Comparison of ENCODE assay signal across 16 cellular contexts in genomic region chr19:47549341-47549768, GRCh38. TPM values are rescaled to one million over a fixed set of nuclear protein-coding genes. Genes with fewer than 3 reads are reported as not detected.
A peak's percentile ranks its signal among the peaks of the same experiment; 100 is the strongest.
DNase-seq lines count a peak whose midpoint lies in the region; ATAC-seq, FAIRE-seq and TF ChIP-seq lines count a peak whose summit lies in the region.
"Had no signal": no experiment of that assay in that cellular context is flagged by ENCODE, and none has a peak within 500 bp of the region (broad histone marks: within the 10 kb centered on the region; RNA-seq: fewer than 3 reads in every experiment).

No MANE protein-coding gene starts in this region.

- no peak overlapping the region; the same call in 1 of the 2 replicates for H3K4me2 ChIP-seq in HepG2 (ENCODE audit: low read depth, low read length)

- no peak for TF ChIP-seq EP300 in HepG2 (IDR thresholded peaks at IDR 0.05; ENCODE audit: low read depth in 2 of 2, low read length in 2 of 2)
- TF ChIP-seq EP300 in HepG2 (CRISPR knock-in tag; IDR thresholded peaks at IDR 0.05; ENCODE audit: borderline replicate concordance): no peak

- ATAC-seq in HepG2 (peak; percentile 28; the same call in 1 of the 3 replicates), right lobe of liver (no peak), left lung (peak; percentile 91), upper lobe of right lung (peak; percentile 93), HG03460 (IDR thresholded peaks at IDR 0.05; ENCODE audit: unreplicated experiment) (no peak)
- ATAC-seq: Right ventricle myocardium inferior, SK-N-SH treated with all-trans-retinoic acid at 6 μM for 48 hours had no signal

- no peak overlapping the region for H3K4me3 ChIP-seq in HepG2 (replicated peaks in 1 of 3; ENCODE audit: insufficient read depth in 1 of 3, low read depth in 2 of 3, low read length in 3 of 3)
- no peak overlapping the region for H3K4me3 ChIP-seq in right lobe of liver
- no peak overlapping the region for H3K4me3 ChIP-seq in left lung
- H3K4me3 ChIP-seq in upper lobe of right lung: no peak overlapping the region
- H3K4me3 ChIP-seq: HAP-1 had no signal

- intact Hi-C loops in HepG2 (cut with micrococcal nuclease; ENCODE audit: unreplicated experiment) (no loop called here), right lobe of liver (cut with DNase I) (no loop called here), left lung (cut with DNase I) (no loop called here), upper lobe of right lung (cut with DNase I) (no loop called here)

- no TSS peak for BruUV-seq in HepG2 (replicated peaks; lab: Mats Ljungman, UMichigan)

- H3K4me1 ChIP-seq in HepG2 (ENCODE audit: insufficient read depth, low read length) (peaks cover 8% of the 10 kb centered on the region), right lobe of liver (peaks cover 0 to 7% (median 0%) of the 10 kb centered on the region in 4 donors), left lung (peaks cover 5 to 7% of the 10 kb centered on the region in 2 donors), upper lobe of right lung (peaks cover 4% of the 10 kb centered on the region)
- H3K4me1 ChIP-seq: HAP-1 had no signal

- TF ChIP-seq POLR2A in HepG2 (IDR thresholded peaks at IDR 0.05; ENCODE audit: insufficient read depth in 1 of 2, low read depth in 2 of 2, low read length in 2 of 2) (no peak), right lobe of liver (IDR thresholded peaks at IDR 0.05) (no peak)

- POLR2A ChIA-PET in HepG2 (lab: Yijun Ruan, JAX): no interaction called here

- no peaks in the 10 kb centered on the region for H3K9me3 ChIP-seq in HepG2 (ENCODE audit: low read length)
- H3K9me3 ChIP-seq in right lobe of liver: no peaks in the 10 kb centered on the region
- H3K9me3 ChIP-seq in left lung: no peaks in the 10 kb centered on the region
- H3K9me3 ChIP-seq in upper lobe of right lung: no peaks in the 10 kb centered on the region
- H3K9me3 ChIP-seq: HAP-1 had no signal

- H2AFZ ChIP-seq in HepG2 (ENCODE audit: low read length): no peak overlapping the region

- H3K36me3 ChIP-seq in HepG2 (replicated peaks in 1 of 2; ENCODE audit: control insufficient read depth in 1 of 2, insufficient read depth in 2 of 2, low read length in 2 of 2) (no peaks in the 10 kb centered on the region), right lobe of liver (no peaks in the 10 kb centered on the region), left lung (no peaks in the 10 kb centered on the region), upper lobe of right lung (no peaks in the 10 kb centered on the region)
- H3K36me3 ChIP-seq: HAP-1 had no signal

- FAIRE-seq in HepG2 (lab: Jason Lieb, UNC): no peak

- H3K79me2 ChIP-seq in HepG2 (ENCODE audit: insufficient read depth, low read length): no peaks in the 10 kb centered on the region

- in situ Hi-C loops in HepG2 (cut with HindIII; ENCODE audit: extremely low pct_ligation_motif_present, low pct_unique_long_range_greater_than_20kb): no loop called here

- H3K27me3 ChIP-seq in HepG2 (ENCODE audit: control insufficient read depth in 1 of 2, insufficient read depth in 2 of 2, low read length in 2 of 2): peaks cover 0 to 10% of the 10 kb centered on the region in 2 experiments; a peak in 2 of 5 replicates
- peaks cover 0 to 6% of the 10 kb centered on the region in 2 donors for H3K27me3 ChIP-seq in right lobe of liver
- H3K27me3 ChIP-seq in left lung: peaks cover 15 to 32% of the 10 kb centered on the region in 2 donors
- H3K27me3 ChIP-seq in upper lobe of right lung: peaks cover 16% of the 10 kb centered on the region

- DNase-seq in HepG2 (ENCODE audit: low spot score) (no peak), right lobe of liver (no peak), NCI-H510A (lab: John Stamatoyannopoulos, UW) (peak; percentile 14), left lung (peak; percentile 32 to 64), upper lobe of right lung (peak; percentile 78), CD1c-positive myeloid dendritic cell (ENCODE audit: extremely low spot score) (no peak), SK-N-DZ (ENCODE audit: low spot score) (no peak)
- DNase-seq: AML-193; CD4-positive, alpha-beta T cell; NCI-H1436; NCI-H526 had no signal

- CTCF ChIA-PET in HepG2 (lab: Yijun Ruan, JAX; ENCODE audit: low intra/inter-chr PET ratio, low total read pairs): no interaction called here

- H3K27ac ChIP-seq in HepG2 (ENCODE audit: extremely low read length, insufficient read depth, low read length) (no peak overlapping the region), right lobe of liver (no peak overlapping the region), left lung (peak overlapping the region; percentile 7 to 39), upper lobe of right lung (peak overlapping the region; percentile 30)

- H4K20me1 ChIP-seq in HepG2 (ENCODE audit: insufficient read depth, low read length): no peaks in the 10 kb centered on the region

- WGBS in HepG2 (ENCODE audit: low lambda C conversion rate): 2% methylated on average over 6 of the region's 10 CpGs
- 51% methylated on average over 5 of the region's 10 CpGs for WGBS in right lobe of liver (ENCODE audit: insufficient coverage, low coverage, low lambda C conversion rate, missing lambda C conversion rate)

- H3K9ac ChIP-seq in HepG2 (ENCODE audit: insufficient read depth, low read depth, low read length): no peak overlapping the region

- no peak for TF ChIP-seq RAD21 in HepG2 (CRISPR knock-in tag; IDR thresholded peaks at IDR 0.05)

- no peak for TF ChIP-seq CTCF in HepG2 (CRISPR knock-in tag; IDR thresholded peaks at IDR 0.05)
- TF ChIP-seq CTCF in right lobe of liver (IDR thresholded peaks at IDR 0.05): no peak
- no peak for TF ChIP-seq CTCF in left lung (IDR thresholded peaks at IDR 0.05)
- TF ChIP-seq CTCF in upper lobe of right lung (IDR thresholded peaks at IDR 0.05): no peak

RNA-seq across cellular contexts. Expression of gene ZNF541, which starts 23.6 kb away (rescaled TPM):
- total RNA-seq in HepG2 (2016; rRNA removed; fragmentation: Illumina TruSeq; extraction: Trizol) (0.04 TPM in 1 of 2 replicates, not detected in the other), right lobe of liver (under 1 TPM in 4 of 6 experiments, not detected in 2; 0.12 to 0.25 (median 0.17) TPM), left lung (under 1 TPM; 0.37 to 0.50 TPM), upper lobe of right lung (0.26 TPM)
- total RNA-seq in HepG2 (2016; cell fraction: cytosol; rRNA removed; fragmentation: Illumina TruSeq; extraction: Trizol; ENCODE audit: low read depth): not detected in 2 replicates
- total RNA-seq in HepG2 (2016; cell fraction: insoluble cytoplasmic fraction; rRNA removed; fragmentation: Illumina TruSeq; extraction: Trizol): not detected in 2 replicates
- total RNA-seq in HepG2 (2016; cell fraction: membrane; rRNA removed; fragmentation: Illumina TruSeq; extraction: Trizol): 0.09 TPM in 1 of 2 replicates, not detected in the other
- total RNA-seq in HepG2 (2016; cell fraction: nucleus; rRNA removed; fragmentation: Illumina TruSeq; extraction: Trizol): not detected in 2 replicates
- 0.03 and 0.08 TPM in 2 replicates for polyA plus RNA-seq in HepG2 (2011; rRNA removed)
- polyA plus RNA-seq in HepG2 (2011; cell fraction: cytosol; rRNA removed): 0.07 and 0.08 TPM in 2 replicates
- not detected in 2 replicates for polyA plus RNA-seq in HepG2 (2011; cell fraction: nucleus; rRNA removed)
- 0.17 TPM in 1 of 2 replicates, not detected in the other for polyA plus RNA-seq in HepG2 (2012)
- polyA plus RNA-seq in HepG2 (2016; cell fraction: cytosol; fragmentation: Illumina TruSeq; extraction: Trizol; ENCODE audit: low read depth): 0.05 TPM in 1 of 2 replicates, not detected in the other
- not detected in 2 replicates for polyA plus RNA-seq in HepG2 (2016; cell fraction: insoluble cytoplasmic fraction; fragmentation: Illumina TruSeq; extraction: Trizol; ENCODE audit: low read depth)
- polyA plus RNA-seq in HepG2 (2016; cell fraction: membrane; fragmentation: Illumina TruSeq; extraction: Trizol; ENCODE audit: low read depth): not detected in 2 replicates
- polyA plus RNA-seq in HepG2 (2016; cell fraction: nucleus; fragmentation: Illumina TruSeq; extraction: Trizol; ENCODE audit: insufficient read depth, low read depth): not detected in 2 replicates
- polyA minus RNA-seq in HepG2 (2011; rRNA and poly(A)+ RNA removed; ENCODE audit: low replicate concordance): not detected in 2 replicates
- polyA minus RNA-seq in HepG2 (2011; cell fraction: cytosol; rRNA and poly(A)+ RNA removed): not detected in 2 replicates
- polyA minus RNA-seq in HepG2 (2011; cell fraction: nucleus; rRNA and poly(A)+ RNA removed): not detected in 2 replicates
- polyA plus RNA-seq in SK-N-DZ (2014; cell fraction: cytosol; rRNA removed): 0.05 TPM in 1 of 2 replicates, not detected in the other
- not detected in 2 replicates for polyA plus RNA-seq in SK-N-DZ (2014; cell fraction: nucleus; rRNA removed)
- total RNA-seq: HT-29 had no signal

RNA-seq across cellular contexts. Expression of gene NAPA, which starts 34.5 kb away (rescaled TPM):
- total RNA-seq in HepG2 (2016; rRNA removed; fragmentation: Illumina TruSeq; extraction: Trizol) (32.6 and 36.5 TPM in 2 replicates), right lobe of liver (100 to 1,000 TPM in 2 of 6 experiments, 10 to 100 TPM in 4; 83.0 to 179 (median 96.0) TPM), left lung (100 to 1,000 TPM; 106 to 118 TPM), upper lobe of right lung (134 TPM)
- 10.7 and 16.6 TPM in 2 replicates for total RNA-seq in HepG2 (2016; cell fraction: cytosol; rRNA removed; fragmentation: Illumina TruSeq; extraction: Trizol; ENCODE audit: low read depth)
- total RNA-seq in HepG2 (2016; cell fraction: insoluble cytoplasmic fraction; rRNA removed; fragmentation: Illumina TruSeq; extraction: Trizol): 32.5 and 33.2 TPM in 2 replicates
- total RNA-seq in HepG2 (2016; cell fraction: membrane; rRNA removed; fragmentation: Illumina TruSeq; extraction: Trizol): 17.7 and 25.0 TPM in 2 replicates
- 19.1 and 19.4 TPM in 2 replicates for total RNA-seq in HepG2 (2016; cell fraction: nucleus; rRNA removed; fragmentation: Illumina TruSeq; extraction: Trizol)
- polyA plus RNA-seq in HepG2 (2011; rRNA removed): 65.9 and 74.4 TPM in 2 replicates
- polyA plus RNA-seq in HepG2 (2011; cell fraction: cytosol; rRNA removed): 50.7 and 64.2 TPM in 2 replicates
- polyA plus RNA-seq in HepG2 (2011; cell fraction: nucleus; rRNA removed): 64.5 and 68.0 TPM in 2 replicates
- 39.7 and 50.3 TPM in 2 replicates for polyA plus RNA-seq in HepG2 (2012)
- polyA plus RNA-seq in HepG2 (2016; cell fraction: cytosol; fragmentation: Illumina TruSeq; extraction: Trizol; ENCODE audit: low read depth): 18.1 and 25.6 TPM in 2 replicates
- polyA plus RNA-seq in HepG2 (2016; cell fraction: insoluble cytoplasmic fraction; fragmentation: Illumina TruSeq; extraction: Trizol; ENCODE audit: low read depth): 52.2 and 60.3 TPM in 2 replicates
- 32.1 and 34.6 TPM in 2 replicates for polyA plus RNA-seq in HepG2 (2016; cell fraction: membrane; fragmentation: Illumina TruSeq; extraction: Trizol; ENCODE audit: low read depth)
- 41.7 and 44.1 TPM in 2 replicates for polyA plus RNA-seq in HepG2 (2016; cell fraction: nucleus; fragmentation: Illumina TruSeq; extraction: Trizol; ENCODE audit: insufficient read depth, low read depth)
- 73.3 and 108 TPM in 2 replicates for polyA minus RNA-seq in HepG2 (2011; rRNA and poly(A)+ RNA removed; ENCODE audit: low replicate concordance)
- 36.3 and 43.3 TPM in 2 replicates for polyA minus RNA-seq in HepG2 (2011; cell fraction: cytosol; rRNA and poly(A)+ RNA removed)
- 20.6 and 26.2 TPM in 2 replicates for polyA minus RNA-seq in HepG2 (2011; cell fraction: nucleus; rRNA and poly(A)+ RNA removed)
- 37.1 and 51.7 TPM in 2 replicates for polyA plus RNA-seq in SK-N-DZ (2014; cell fraction: cytosol; rRNA removed)
- 36.0 and 54.8 TPM in 2 replicates for polyA plus RNA-seq in SK-N-DZ (2014; cell fraction: nucleus; rRNA removed)

RNA-seq across cellular contexts. Expression of gene BICRA, which starts 59.6 kb away (rescaled TPM):
- total RNA-seq in HepG2 (2016; rRNA removed; fragmentation: Illumina TruSeq; extraction: Trizol): 0.71 and 1.6 TPM in 2 replicates
- total RNA-seq in HepG2 (2016; cell fraction: cytosol; rRNA removed; fragmentation: Illumina TruSeq; extraction: Trizol; ENCODE audit: low read depth): 0.53 and 1.5 TPM in 2 replicates
- total RNA-seq in HepG2 (2016; cell fraction: insoluble cytoplasmic fraction; rRNA removed; fragmentation: Illumina TruSeq; extraction: Trizol): 0.74 and 2.4 TPM in 2 replicates
- total RNA-seq in HepG2 (2016; cell fraction: membrane; rRNA removed; fragmentation: Illumina TruSeq; extraction: Trizol): 1.6 and 3.0 TPM in 2 replicates
- total RNA-seq in HepG2 (2016; cell fraction: nucleus; rRNA removed; fragmentation: Illumina TruSeq; extraction: Trizol): 1.6 and 2.1 TPM in 2 replicates
- 0.55 and 0.56 TPM in 2 replicates for polyA plus RNA-seq in HepG2 (2011; rRNA removed)
- polyA plus RNA-seq in HepG2 (2011; cell fraction: cytosol; rRNA removed): 0.27 and 0.38 TPM in 2 replicates
- 3.6 and 3.7 TPM in 2 replicates for polyA plus RNA-seq in HepG2 (2011; cell fraction: nucleus; rRNA removed)
- polyA plus RNA-seq in HepG2 (2012): 2.4 and 4.0 TPM in 2 replicates
- polyA plus RNA-seq in HepG2 (2016; cell fraction: cytosol; fragmentation: Illumina TruSeq; extraction: Trizol; ENCODE audit: low read depth): 0.26 and 0.28 TPM in 2 replicates
- 2.0 and 2.8 TPM in 2 replicates for polyA plus RNA-seq in HepG2 (2016; cell fraction: insoluble cytoplasmic fraction; fragmentation: Illumina TruSeq; extraction: Trizol; ENCODE audit: low read depth)
- polyA plus RNA-seq in HepG2 (2016; cell fraction: membrane; fragmentation: Illumina TruSeq; extraction: Trizol; ENCODE audit: low read depth): 0.53 and 0.64 TPM in 2 replicates
- polyA plus RNA-seq in HepG2 (2016; cell fraction: nucleus; fragmentation: Illumina TruSeq; extraction: Trizol; ENCODE audit: insufficient read depth, low read depth): 10.6 and 11.0 TPM in 2 replicates
- 3.3 and 3.8 TPM in 2 replicates for polyA minus RNA-seq in HepG2 (2011; rRNA and poly(A)+ RNA removed; ENCODE audit: low replicate concordance)
- polyA minus RNA-seq in HepG2 (2011; cell fraction: cytosol; rRNA and poly(A)+ RNA removed): 1.1 and 1.7 TPM in 2 replicates
- polyA minus RNA-seq in HepG2 (2011; cell fraction: nucleus; rRNA and poly(A)+ RNA removed): 4.5 and 4.6 TPM in 2 replicates
- 1 to 10 TPM; 3.7 to 7.3 (median 6.4) TPM for total RNA-seq in right lobe of liver
- total RNA-seq in left lung: 10 to 100 TPM; 13.8 to 15.5 TPM
- total RNA-seq in upper lobe of right lung: 15.9 TPM
- 0.51 and 0.93 TPM in 2 replicates for polyA plus RNA-seq in SK-N-DZ (2014; cell fraction: cytosol; rRNA removed)
- 0.38 and 8.2 TPM in 2 replicates for polyA plus RNA-seq in SK-N-DZ (2014; cell fraction: nucleus; rRNA removed)

Comparison
In these comparisons a context has a peak if more than half of its experiments do, and no peak if none do; other contexts are left out.
1. ATAC-seq: peak in HepG2 (single experiment), left lung (single experiment) and upper lobe of right lung (single experiment); none in right lobe of liver (0 of 4) and HG03460 (single experiment).
2. DNase-seq: peak in NCI-H510A (single experiment), left lung (2 of 2) and upper lobe of right lung (single experiment); none in HepG2 (single experiment), right lobe of liver (0 of 3), CD1c-positive myeloid dendritic cell (single experiment) and SK-N-DZ (single experiment).
3. H3K27ac ChIP-seq: peak in left lung (2 of 2) and upper lobe of right lung (single experiment); none in HepG2 (single experiment) and right lobe of liver (0 of 3).